ENCODE assay signal across 1 cellular context in the genomic region with DNA sequence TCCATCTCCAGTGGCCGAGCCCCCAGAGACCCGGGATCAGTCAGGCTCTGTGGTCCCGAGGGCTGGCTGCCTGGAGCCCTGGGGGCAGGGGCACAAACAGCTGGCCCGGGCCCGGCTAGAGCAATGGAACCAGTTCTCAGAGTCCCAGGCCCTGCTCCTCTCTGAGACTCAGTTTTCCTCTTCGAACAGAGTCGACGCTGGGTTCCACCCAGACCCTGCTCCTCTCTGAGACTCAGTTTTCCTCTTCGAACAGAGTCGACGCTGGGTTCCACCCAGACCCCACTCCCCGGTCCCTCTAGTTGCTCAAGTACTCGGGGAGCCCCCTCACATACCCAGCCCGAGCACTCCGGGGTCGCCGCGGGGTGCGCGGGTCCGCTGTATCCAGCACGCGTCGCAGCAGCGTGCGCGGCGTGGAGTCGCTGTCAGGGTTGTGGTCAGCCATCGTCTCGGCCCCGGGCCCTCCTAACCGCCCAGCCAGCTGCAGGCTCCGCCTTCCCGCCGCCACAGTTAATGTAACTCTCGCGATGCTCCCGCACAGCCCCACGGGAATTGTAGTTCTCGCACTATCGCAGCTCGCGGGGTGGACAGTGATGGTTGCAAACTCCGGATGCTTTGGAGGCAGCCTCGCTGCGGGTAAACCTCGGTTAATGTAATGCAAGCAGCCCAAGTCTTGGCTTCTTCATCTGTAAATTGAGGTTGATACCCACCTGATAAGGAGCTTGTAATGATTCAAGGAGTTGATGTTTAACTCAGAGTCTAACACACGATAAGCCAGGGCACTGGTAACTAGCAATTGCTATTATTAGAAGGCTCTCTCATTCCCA.
TF ChIP-seq lines count a peak whose summit lies in the region.

No MANE protein-coding gene starts in this region.

TF ChIP-seq in K562, 482 proteins besides CTCF, POLR2A, EP300 and RAD21 (continued from another document and continues in another):
- TF ChIP-seq ESRRA (IDR thresholded peaks at IDR 0.05; ENCODE audit: borderline replicate concordance, low read depth) (peak; percentile 82; the same call in 1 of the 2 replicates), DACH1 (IDR thresholded peaks at IDR 0.05; ENCODE audit: partially characterized antibody) (no peak), PTBP1 (IDR thresholded peaks at IDR 0.05; ENCODE audit: low read depth, low read length) (no peak), HIVEP1 (CRISPR knock-in tag; IDR thresholded peaks at IDR 0.05) (no peak), SRSF3 (IDR thresholded peaks at IDR 0.05; ENCODE audit: insufficient read depth, low read length) (no peak), KLF1 (tag; IDR thresholded peaks at IDR 0.05) (no peak), ZFP36 (IDR thresholded peaks at IDR 0.05; ENCODE audit: low read depth, low read length, partially characterized antibody) (no peak), SMARCE1 (IDR thresholded peaks at IDR 0.05) (no peak), E2F3 (CRISPR knock-in tag; IDR thresholded peaks at IDR 0.05) (no peak), ZNF75A (CRISPR knock-in tag; IDR thresholded peaks at IDR 0.05) (no peak), ZNF668 (CRISPR knock-in tag; IDR thresholded peaks at IDR 0.05) (no peak), EHMT2 (IDR thresholded peaks at IDR 0.05) (no peak), HNRNPUL1 (IDR thresholded peaks at IDR 0.05; ENCODE audit: low read length) (no peak), FOXA1 (IDR thresholded peaks at IDR 0.05; ENCODE audit: borderline replicate concordance) (no peak), ZEB2 (IDR thresholded peaks at IDR 0.05) (no peak), ZC3H4 (CRISPR knock-in tag; IDR thresholded peaks at IDR 0.05; ENCODE audit: borderline replicate concordance) (no peak), IFI16 (CRISPR knock-in tag; IDR thresholded peaks at IDR 0.05) (no peak), TRIM28 (IDR thresholded peaks at IDR 0.05) (no peak), ZSCAN32 (CRISPR knock-in tag; IDR thresholded peaks at IDR 0.05) (no peak), SNIP1 (IDR thresholded peaks at IDR 0.05; ENCODE audit: low read depth) (no peak), ZNF785 (CRISPR knock-in tag; IDR thresholded peaks at IDR 0.05) (no peak), RBM15 (IDR thresholded peaks at IDR 0.05; ENCODE audit: insufficient read depth, low read length) (no peak), MTA1 (IDR thresholded peaks at IDR 0.05; ENCODE audit: borderline replicate concordance) (no peak), RB1 (IDR thresholded peaks at IDR 0.05; ENCODE audit: low read depth) (peak; percentile 86), CEBPB (tag; IDR thresholded peaks at IDR 0.05) (no peak), RBM39 (optimal IDR thresholded peaks at IDR 0.05; ENCODE audit: low read depth, low read length) (no peak), DDX20 (tag; IDR thresholded peaks at IDR 0.05; ENCODE audit: low read depth) (no peak), ZNF766 (CRISPR knock-in tag; conservative IDR thresholded peaks at IDR 0.05) (0 out of 2 replicates have a peak, but pooled peaks have one; percentile 51), ELF4 (CRISPR knock-in tag; IDR thresholded peaks at IDR 0.05) (no peak), CREBBP (IDR thresholded peaks at IDR 0.05; ENCODE audit: low read depth, low read length) (no peak), PHF20 (IDR thresholded peaks at IDR 0.05; ENCODE audit: partially characterized antibody) (peak; percentile 81), SMARCB1 (IDR thresholded peaks at IDR 0.05; ENCODE audit: insufficient read length, low read depth) (no peak), SIRT6 (IDR thresholded peaks at IDR 0.05; ENCODE audit: low read depth, low read length) (no peak), ZNF12 (CRISPR knock-in tag; IDR thresholded peaks at IDR 0.05) (peak; percentile 77; the same call in 1 of the 2 replicates), ZNF644 (tag; IDR thresholded peaks at IDR 0.05; ENCODE audit: low read depth) (no peak), KLF16 (IDR thresholded peaks at IDR 0.05) (no peak), ZNF551 (CRISPR knock-in tag; IDR thresholded peaks at IDR 0.05) (no peak), HMG20A (CRISPR knock-in tag; conservative IDR thresholded peaks at IDR 0.05) (no peak), SAFB (IDR thresholded peaks at IDR 0.05; ENCODE audit: borderline replicate concordance, low read depth, low read length) (no peak)
- TF ChIP-seq, protein P1, sequence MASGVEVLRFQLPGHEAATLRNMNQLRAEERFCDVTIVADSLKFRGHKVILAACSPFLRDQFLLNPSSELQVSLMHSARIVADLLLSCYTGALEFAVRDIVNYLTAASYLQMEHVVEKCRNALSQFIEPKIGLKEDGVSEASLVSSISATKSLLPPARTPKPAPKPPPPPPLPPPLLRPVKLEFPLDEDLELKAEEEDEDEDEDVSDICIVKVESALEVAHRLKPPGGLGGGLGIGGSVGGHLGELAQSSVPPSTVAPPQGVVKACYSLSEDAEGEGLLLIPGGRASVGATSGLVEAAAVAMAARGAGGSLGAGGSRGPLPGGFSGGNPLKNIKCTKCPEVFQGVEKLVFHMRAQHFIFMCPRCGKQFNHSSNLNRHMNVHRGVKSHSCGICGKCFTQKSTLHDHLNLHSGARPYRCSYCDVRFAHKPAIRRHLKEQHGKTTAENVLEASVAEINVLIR (CRISPR knock-in tag; IDR thresholded peaks at IDR 0.05), result no peak
- TF ChIP-seq, protein P2, sequence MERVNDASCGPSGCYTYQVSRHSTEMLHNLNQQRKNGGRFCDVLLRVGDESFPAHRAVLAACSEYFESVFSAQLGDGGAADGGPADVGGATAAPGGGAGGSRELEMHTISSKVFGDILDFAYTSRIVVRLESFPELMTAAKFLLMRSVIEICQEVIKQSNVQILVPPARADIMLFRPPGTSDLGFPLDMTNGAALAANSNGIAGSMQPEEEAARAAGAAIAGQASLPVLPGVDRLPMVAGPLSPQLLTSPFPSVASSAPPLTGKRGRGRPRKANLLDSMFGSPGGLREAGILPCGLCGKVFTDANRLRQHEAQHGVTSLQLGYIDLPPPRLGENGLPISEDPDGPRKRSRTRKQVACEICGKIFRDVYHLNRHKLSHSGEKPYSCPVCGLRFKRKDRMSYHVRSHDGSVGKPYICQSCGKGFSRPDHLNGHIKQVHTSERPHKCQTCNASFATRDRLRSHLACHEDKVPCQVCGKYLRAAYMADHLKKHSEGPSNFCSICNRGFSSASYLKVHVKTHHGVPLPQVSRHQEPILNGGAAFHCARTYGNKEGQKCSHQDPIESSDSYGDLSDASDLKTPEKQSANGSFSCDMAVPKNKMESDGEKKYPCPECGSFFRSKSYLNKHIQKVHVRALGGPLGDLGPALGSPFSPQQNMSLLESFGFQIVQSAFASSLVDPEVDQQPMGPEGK (CRISPR knock-in tag; IDR thresholded peaks at IDR 0.05; ENCODE audit: borderline replicate concordance), result no peak
- TF ChIP-seq, protein P3, sequence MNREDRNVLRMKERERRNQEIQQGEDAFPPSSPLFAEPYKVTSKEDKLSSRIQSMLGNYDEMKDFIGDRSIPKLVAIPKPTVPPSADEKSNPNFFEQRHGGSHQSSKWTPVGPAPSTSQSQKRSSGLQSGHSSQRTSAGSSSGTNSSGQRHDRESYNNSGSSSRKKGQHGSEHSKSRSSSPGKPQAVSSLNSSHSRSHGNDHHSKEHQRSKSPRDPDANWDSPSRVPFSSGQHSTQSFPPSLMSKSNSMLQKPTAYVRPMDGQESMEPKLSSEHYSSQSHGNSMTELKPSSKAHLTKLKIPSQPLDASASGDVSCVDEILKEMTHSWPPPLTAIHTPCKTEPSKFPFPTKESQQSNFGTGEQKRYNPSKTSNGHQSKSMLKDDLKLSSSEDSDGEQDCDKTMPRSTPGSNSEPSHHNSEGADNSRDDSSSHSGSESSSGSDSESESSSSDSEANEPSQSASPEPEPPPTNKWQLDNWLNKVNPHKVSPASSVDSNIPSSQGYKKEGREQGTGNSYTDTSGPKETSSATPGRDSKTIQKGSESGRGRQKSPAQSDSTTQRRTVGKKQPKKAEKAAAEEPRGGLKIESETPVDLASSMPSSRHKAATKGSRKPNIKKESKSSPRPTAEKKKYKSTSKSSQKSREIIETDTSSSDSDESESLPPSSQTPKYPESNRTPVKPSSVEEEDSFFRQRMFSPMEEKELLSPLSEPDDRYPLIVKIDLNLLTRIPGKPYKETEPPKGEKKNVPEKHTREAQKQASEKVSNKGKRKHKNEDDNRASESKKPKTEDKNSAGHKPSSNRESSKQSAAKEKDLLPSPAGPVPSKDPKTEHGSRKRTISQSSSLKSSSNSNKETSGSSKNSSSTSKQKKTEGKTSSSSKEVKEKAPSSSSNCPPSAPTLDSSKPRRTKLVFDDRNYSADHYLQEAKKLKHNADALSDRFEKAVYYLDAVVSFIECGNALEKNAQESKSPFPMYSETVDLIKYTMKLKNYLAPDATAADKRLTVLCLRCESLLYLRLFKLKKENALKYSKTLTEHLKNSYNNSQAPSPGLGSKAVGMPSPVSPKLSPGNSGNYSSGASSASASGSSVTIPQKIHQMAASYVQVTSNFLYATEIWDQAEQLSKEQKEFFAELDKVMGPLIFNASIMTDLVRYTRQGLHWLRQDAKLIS (CRISPR knock-in tag; IDR thresholded peaks at IDR 0.05), result no peak; the same call in 1 of the 2 replicates
- TF ChIP-seq, protein P4, sequence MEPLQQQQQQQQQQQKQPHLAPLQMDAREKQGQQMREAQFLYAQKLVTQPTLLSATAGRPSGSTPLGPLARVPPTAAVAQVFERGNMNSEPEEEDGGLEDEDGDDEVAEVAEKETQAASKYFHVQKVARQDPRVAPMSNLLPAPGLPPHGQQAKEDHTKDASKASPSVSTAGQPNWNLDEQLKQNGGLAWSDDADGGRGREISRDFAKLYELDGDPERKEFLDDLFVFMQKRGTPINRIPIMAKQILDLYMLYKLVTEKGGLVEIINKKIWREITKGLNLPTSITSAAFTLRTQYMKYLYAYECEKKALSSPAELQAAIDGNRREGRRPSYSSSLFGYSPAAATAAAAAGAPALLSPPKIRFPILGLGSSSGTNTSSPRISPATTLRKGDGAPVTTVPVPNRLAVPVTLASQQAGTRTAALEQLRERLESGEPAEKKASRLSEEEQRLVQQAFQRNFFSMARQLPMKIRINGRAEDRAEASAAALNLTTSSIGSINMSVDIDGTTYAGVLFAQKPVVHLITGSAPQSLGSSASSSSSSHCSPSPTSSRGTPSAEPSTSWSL (CRISPR knock-in tag; IDR thresholded peaks at IDR 0.05; ENCODE audit: borderline replicate concordance), result no peak
- TF ChIP-seq, protein P5, sequence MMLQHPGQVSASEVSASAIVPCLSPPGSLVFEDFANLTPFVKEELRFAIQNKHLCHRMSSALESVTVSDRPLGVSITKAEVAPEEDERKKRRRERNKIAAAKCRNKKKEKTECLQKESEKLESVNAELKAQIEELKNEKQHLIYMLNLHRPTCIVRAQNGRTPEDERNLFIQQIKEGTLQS (IDR thresholded peaks at IDR 0.05), result no peak
- TF ChIP-seq, protein P5 (CRISPR knock-in tag; conservative IDR thresholded peaks at IDR 0.05), result no peak; the same call in 1 of the 2 replicates
- TF ChIP-seq, protein P6, sequence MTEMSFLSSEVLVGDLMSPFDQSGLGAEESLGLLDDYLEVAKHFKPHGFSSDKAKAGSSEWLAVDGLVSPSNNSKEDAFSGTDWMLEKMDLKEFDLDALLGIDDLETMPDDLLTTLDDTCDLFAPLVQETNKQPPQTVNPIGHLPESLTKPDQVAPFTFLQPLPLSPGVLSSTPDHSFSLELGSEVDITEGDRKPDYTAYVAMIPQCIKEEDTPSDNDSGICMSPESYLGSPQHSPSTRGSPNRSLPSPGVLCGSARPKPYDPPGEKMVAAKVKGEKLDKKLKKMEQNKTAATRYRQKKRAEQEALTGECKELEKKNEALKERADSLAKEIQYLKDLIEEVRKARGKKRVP (CRISPR knock-in tag; IDR thresholded peaks at IDR 0.05), result no peak
- TF ChIP-seq, protein P7, sequence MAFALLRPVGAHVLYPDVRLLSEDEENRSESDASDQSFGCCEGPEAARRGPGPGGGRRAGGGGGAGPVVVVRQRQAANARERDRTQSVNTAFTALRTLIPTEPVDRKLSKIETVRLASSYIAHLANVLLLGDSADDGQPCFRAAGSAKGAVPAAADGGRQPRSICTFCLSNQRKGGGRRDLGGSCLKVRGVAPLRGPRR (CRISPR knock-in tag; IDR thresholded peaks at IDR 0.05), result no peak
- TF ChIP-seq, protein P8, sequence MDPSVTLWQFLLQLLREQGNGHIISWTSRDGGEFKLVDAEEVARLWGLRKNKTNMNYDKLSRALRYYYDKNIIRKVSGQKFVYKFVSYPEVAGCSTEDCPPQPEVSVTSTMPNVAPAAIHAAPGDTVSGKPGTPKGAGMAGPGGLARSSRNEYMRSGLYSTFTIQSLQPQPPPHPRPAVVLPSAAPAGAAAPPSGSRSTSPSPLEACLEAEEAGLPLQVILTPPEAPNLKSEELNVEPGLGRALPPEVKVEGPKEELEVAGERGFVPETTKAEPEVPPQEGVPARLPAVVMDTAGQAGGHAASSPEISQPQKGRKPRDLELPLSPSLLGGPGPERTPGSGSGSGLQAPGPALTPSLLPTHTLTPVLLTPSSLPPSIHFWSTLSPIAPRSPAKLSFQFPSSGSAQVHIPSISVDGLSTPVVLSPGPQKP (CRISPR knock-in tag; IDR thresholded peaks at IDR 0.05), result no peak
- TF ChIP-seq, protein P9, sequence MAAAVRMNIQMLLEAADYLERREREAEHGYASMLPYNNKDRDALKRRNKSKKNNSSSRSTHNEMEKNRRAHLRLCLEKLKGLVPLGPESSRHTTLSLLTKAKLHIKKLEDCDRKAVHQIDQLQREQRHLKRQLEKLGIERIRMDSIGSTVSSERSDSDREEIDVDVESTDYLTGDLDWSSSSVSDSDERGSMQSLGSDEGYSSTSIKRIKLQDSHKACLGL (CRISPR knock-in tag; IDR thresholded peaks at IDR 0.05; ENCODE audit: borderline replicate concordance, poor library complexity, severe bottlenecking), result peak; percentile 66
- TF ChIP-seq, protein P10, sequence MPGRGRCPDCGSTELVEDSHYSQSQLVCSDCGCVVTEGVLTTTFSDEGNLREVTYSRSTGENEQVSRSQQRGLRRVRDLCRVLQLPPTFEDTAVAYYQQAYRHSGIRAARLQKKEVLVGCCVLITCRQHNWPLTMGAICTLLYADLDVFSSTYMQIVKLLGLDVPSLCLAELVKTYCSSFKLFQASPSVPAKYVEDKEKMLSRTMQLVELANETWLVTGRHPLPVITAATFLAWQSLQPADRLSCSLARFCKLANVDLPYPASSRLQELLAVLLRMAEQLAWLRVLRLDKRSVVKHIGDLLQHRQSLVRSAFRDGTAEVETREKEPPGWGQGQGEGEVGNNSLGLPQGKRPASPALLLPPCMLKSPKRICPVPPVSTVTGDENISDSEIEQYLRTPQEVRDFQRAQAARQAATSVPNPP (IDR thresholded peaks at IDR 0.05; ENCODE audit: borderline replicate concordance, insufficient read depth, insufficient read length), result no peak
- TF ChIP-seq, protein P11, sequence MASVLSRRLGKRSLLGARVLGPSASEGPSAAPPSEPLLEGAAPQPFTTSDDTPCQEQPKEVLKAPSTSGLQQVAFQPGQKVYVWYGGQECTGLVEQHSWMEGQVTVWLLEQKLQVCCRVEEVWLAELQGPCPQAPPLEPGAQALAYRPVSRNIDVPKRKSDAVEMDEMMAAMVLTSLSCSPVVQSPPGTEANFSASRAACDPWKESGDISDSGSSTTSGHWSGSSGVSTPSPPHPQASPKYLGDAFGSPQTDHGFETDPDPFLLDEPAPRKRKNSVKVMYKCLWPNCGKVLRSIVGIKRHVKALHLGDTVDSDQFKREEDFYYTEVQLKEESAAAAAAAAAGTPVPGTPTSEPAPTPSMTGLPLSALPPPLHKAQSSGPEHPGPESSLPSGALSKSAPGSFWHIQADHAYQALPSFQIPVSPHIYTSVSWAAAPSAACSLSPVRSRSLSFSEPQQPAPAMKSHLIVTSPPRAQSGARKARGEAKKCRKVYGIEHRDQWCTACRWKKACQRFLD (CRISPR knock-in tag; IDR thresholded peaks at IDR 0.05), result peak; percentile 78
